ENCODE assay signal across 8 cellular contexts in genomic region chr19:9913237-9914000, GRCh38.
DNase-seq lines count a peak whose midpoint lies in the region; ATAC-seq lines count a peak whose summit lies in the region.

No MANE protein-coding gene starts in this region.

- H3K4me3 ChIP-seq in iPS-11a (ENCODE audit: low read depth, low read length) = peak overlapping the region; percentile 53

- H3K4me3 Mint-ChIP-seq in T-helper 1 cell treated with Interleukin-12 subunit alpha and Interleukin-12 subunit beta and Interleukin-4 antibody, amounts not matched to agents 30 μg/mL and 1 μg/mL, for 36 hours = peak overlapping the region; percentile 54
- H3K4me3 Mint-ChIP-seq in stimulated activated memory B cell treated with anti-CD40 and anti-IgM and Interleukin-4, amounts not matched to agents 10 μg/mL and 1 μg/mL and 100 μg/mL, for 72 hours = no peak overlapping the region

- ATAC-seq in stimulated activated memory B cell treated with anti-CD40 and anti-IgM and Interleukin-4, amounts not matched to agents 10 μg/mL and 1 μg/mL and 100 μg/mL, for 72 hours = peak; percentile 35

- H3K27ac Mint-ChIP-seq in T-helper 1 cell treated with Interleukin-12 subunit alpha and Interleukin-12 subunit beta and Interleukin-4 antibody, amounts not matched to agents 30 μg/mL and 1 μg/mL, for 36 hours = no peak overlapping the region
- no peak overlapping the region for H3K27ac Mint-ChIP-seq in stimulated activated memory B cell treated with anti-CD40 and anti-IgM and Interleukin-4, amounts not matched to agents 10 μg/mL and 1 μg/mL and 100 μg/mL, for 72 hours

- DNase-seq in NCI-H2227 (lab: John Stamatoyannopoulos, UW; ENCODE audit: unreplicated experiment) (peak; percentile 47), NCI-H2227 treated with DMSO at 0.1 percent for 48 hours (lab: John Stamatoyannopoulos, UW) (no peak), NCI-H1092 treated with DMSO at 0.1 percent for 48 hours (lab: John Stamatoyannopoulos, UW) (no peak), T1000 (lab: John Stamatoyannopoulos, UW) (no peak), NCI-H2029 (lab: John Stamatoyannopoulos, UW) (no peak)

- H3K27me3 Mint-ChIP-seq in T-helper 1 cell treated with Interleukin-12 subunit alpha and Interleukin-12 subunit beta and Interleukin-4 antibody, amounts not matched to agents 30 μg/mL and 1 μg/mL, for 36 hours (ENCODE audit: low read depth) = peaks cover 35% of the 10 kb centered on the region
- H3K27me3 Mint-ChIP-seq in stimulated activated memory B cell treated with anti-CD40 and anti-IgM and Interleukin-4, amounts not matched to agents 10 μg/mL and 1 μg/mL and 100 μg/mL, for 72 hours = peaks cover 33% of the 10 kb centered on the region

- H3K4me1 Mint-ChIP-seq in T-helper 1 cell treated with Interleukin-12 subunit alpha and Interleukin-12 subunit beta and Interleukin-4 antibody, amounts not matched to agents 30 μg/mL and 1 μg/mL, for 36 hours (ENCODE audit: low read depth) = peaks cover 9% of the 10 kb centered on the region
- peaks cover 20% of the 10 kb centered on the region for H3K4me1 Mint-ChIP-seq in stimulated activated memory B cell treated with anti-CD40 and anti-IgM and Interleukin-4, amounts not matched to agents 10 μg/mL and 1 μg/mL and 100 μg/mL, for 72 hours

- no peaks in the 10 kb centered on the region for H3K9me3 Mint-ChIP-seq in T-helper 1 cell treated with Interleukin-12 subunit alpha and Interleukin-12 subunit beta and Interleukin-4 antibody, amounts not matched to agents 30 μg/mL and 1 μg/mL, for 36 hours
- no peaks in the 10 kb centered on the region for H3K9me3 Mint-ChIP-seq in stimulated activated memory B cell treated with anti-CD40 and anti-IgM and Interleukin-4, amounts not matched to agents 10 μg/mL and 1 μg/mL and 100 μg/mL, for 72 hours

- H3K36me3 Mint-ChIP-seq in T-helper 1 cell treated with Interleukin-12 subunit alpha and Interleukin-12 subunit beta and Interleukin-4 antibody, amounts not matched to agents 30 μg/mL and 1 μg/mL, for 36 hours (ENCODE audit: low read depth) = no peaks in the 10 kb centered on the region
- H3K36me3 Mint-ChIP-seq in stimulated activated memory B cell treated with anti-CD40 and anti-IgM and Interleukin-4, amounts not matched to agents 10 μg/mL and 1 μg/mL and 100 μg/mL, for 72 hours = no peaks in the 10 kb centered on the region
